ENCODE assay signal across 15 cellular contexts in genomic region chr2:159882069-159882468, GRCh38.
"Had no signal": no experiment of that assay in that cellular context is flagged by ENCODE, and none has a peak within 500 bp of the region (broad histone marks: within the 10 kb centered on the region; RNA-seq: fewer than 3 reads in every experiment).

No MANE protein-coding gene starts in this region.

- DNase-seq: activated CD4-positive, alpha-beta memory T cell treated with anti-CD3 and anti-CD28 coated beads, Interleukin-2, amount 10 ng/mL, durations not matched to agents 7 days and 5 days; activated CD4-positive, CD25-positive, alpha-beta regulatory T cell treated with anti-CD3 and anti-CD28 coated beads, Interleukin-2, amount 50 U/mL, for 72 hours; activated CD8-positive, alpha-beta memory T cell treated with anti-CD3 and anti-CD28 coated beads, Interleukin-2, amount 50 U/mL, for 4 hours; activated naive CD4-positive, alpha-beta T cell treated with Interleukin-2 at 50 U/mL for 16 hours; activated naive CD8-positive, alpha-beta T cell treated with anti-CD3 and anti-CD28 coated beads, Interleukin-2, amount 50 U/mL, for 24 hours; central memory CD4-positive, alpha-beta T cell; cortex of kidney; effector CD8-positive, alpha-beta T cell; gastrocnemius medialis; left lung; occipital lobe; stimulated activated CD4-positive, alpha-beta T cell treated with anti-CD3 and anti-CD28 coated beads, Interleukin-12 subunit alpha, Interleukin-12 subunit beta, amount 100 ng/mL, for 4 hours; stimulated activated naive CD8-positive, alpha-beta T cell treated with anti-CD3 and anti-CD28 coated beads, Interleukin-15, Interleukin-2, amounts not matched to agents 100 U/mL and 50 U/mL, for 24 hours had no signal

- ATAC-seq: activated naive CD8-positive, alpha-beta T cell treated with anti-CD3 and anti-CD28 coated beads, Interleukin-2, amount 50 U/mL, for 24 hours; gastrocnemius medialis; left lung; natural killer cell treated with Interleukin-12 subunit alpha and Interleukin-12 subunit beta and Interleukin-15 and Interleukin-18, amount 100 ng/mL, for 72 hours; sciatic nerve; stimulated activated naive CD8-positive, alpha-beta T cell treated with anti-CD3 and anti-CD28 coated beads, Interleukin-15, Interleukin-2, amounts not matched to agents 100 U/mL and 50 U/mL, for 24 hours had no signal
